Comparison of ENCODE assay signal across 14 cellular contexts in genomic region chr6:130671119-130672104, GRCh38.
DNase-seq lines count a peak whose midpoint lies in the region; ATAC-seq and TF ChIP-seq lines count a peak whose summit lies in the region.
"Had no signal": no experiment of that assay in that cellular context is flagged by ENCODE, and none has a peak within 500 bp of the region (broad histone marks: within the 10 kb centered on the region; RNA-seq: fewer than 3 reads in every experiment).

No MANE protein-coding gene starts in this region.

- in situ Hi-C loops in brain microvascular endothelial cell (cut with HindIII; ENCODE audit: low pct_ligation_motif_present, low sequenced_read_pairs) = no loop called here

- no peaks in the 10 kb centered on the region for H4K20me1 ChIP-seq in smooth muscle cell (ENCODE audit: low read depth)

- H2BK120ac ChIP-seq in mesendoderm (ENCODE audit: low read depth, low read length) = no peak overlapping the region

- H3K9ac ChIP-seq in mesendoderm (ENCODE audit: low read length) (no peak overlapping the region), smooth muscle cell (ENCODE audit: low read depth) (no peak overlapping the region)

- H3K4me2 ChIP-seq in mesendoderm (ENCODE audit: low read length) (no peak overlapping the region), smooth muscle cell (no peak overlapping the region)

- peak overlapping the region; percentile 92 for H3K27ac Mint-ChIP-seq in HFFc6
- H3K27ac Mint-ChIP-seq: activated naive CD8-positive, alpha-beta T cell; dendritic cell treated with granulocyte-macrophage colony-stimulating factor and Interleukin-4, amounts not matched to agents 40 ng/mL and 50 ng/mL, for 4 days had no signal

- H3K56ac ChIP-seq in mesendoderm (ENCODE audit: low read length) = no peak overlapping the region

- H3K27me3 Mint-ChIP-seq in HFFc6 (ENCODE audit: insufficient read depth) = peaks cover 2% of the 10 kb centered on the region; the same call in 1 of the 2 replicates
- H3K27me3 Mint-ChIP-seq: activated naive CD8-positive, alpha-beta T cell; brain; dendritic cell treated with granulocyte-macrophage colony-stimulating factor and Interleukin-4, amounts not matched to agents 40 ng/mL and 50 ng/mL, for 4 days had no signal

- no peak overlapping the region for H4K5ac ChIP-seq in mesendoderm (ENCODE audit: low read length)

- H3K79me1 ChIP-seq in mesendoderm (ENCODE audit: low read length) = no peaks in the 10 kb centered on the region

- peak overlapping the region; percentile 28 for H4K8ac ChIP-seq in mesendoderm (ENCODE audit: low read depth, low read length)

- H3K27ac ChIP-seq in mesendoderm (ENCODE audit: low read depth, low read length) (no peak overlapping the region), smooth muscle cell (ENCODE audit: low read depth) (peak overlapping the region; percentile 26), substantia nigra (ENCODE audit: low read depth, low read length, poor library complexity, severe bottlenecking) (no peak overlapping the region), brain microvascular endothelial cell (no peak overlapping the region)

- H3F3A ChIP-seq in smooth muscle cell (ENCODE audit: low read depth) = no peaks in the 10 kb centered on the region

- H3K4me3 ChIP-seq in fibroblast of villous mesenchyme (ENCODE audit: low read depth, low read length) = no peak overlapping the region
- H3K4me3 ChIP-seq in mesendoderm (ENCODE audit: low read length) = no peak overlapping the region
- no peak overlapping the region for H3K4me3 ChIP-seq in smooth muscle cell
- H3K4me3 ChIP-seq in brain microvascular endothelial cell (ENCODE audit: low read depth, low read length) = no peak overlapping the region

- H2BK5ac ChIP-seq in mesendoderm (ENCODE audit: low read length) = no peak overlapping the region

- no CpG with 5 or more reads among the region's 17 CpGs for WGBS in mesendoderm (ENCODE audit: extremely low coverage, insufficient coverage, low lambda C conversion rate)
- WGBS in smooth muscle cell (ENCODE audit: low lambda C conversion rate) = 53% methylated on average over 17 of the region's 17 CpGs

- H3K9me3 Mint-ChIP-seq in HFFc6 = no peaks in the 10 kb centered on the region

- no peaks in the 10 kb centered on the region for H3K9me3 ChIP-seq in smooth muscle cell (replicated peaks; ENCODE audit: low read depth)

- peaks cover 14% of the 10 kb centered on the region; the same call in 1 of the 2 replicates for H3K36me3 Mint-ChIP-seq in HFFc6 (ENCODE audit: low read depth)
- H3K36me3 Mint-ChIP-seq: activated naive CD8-positive, alpha-beta T cell; brain had no signal

- H2AK5ac ChIP-seq in mesendoderm (ENCODE audit: low read length) = no peak overlapping the region

- H3K4me1 Mint-ChIP-seq in HFFc6 (ENCODE audit: low read depth) = peaks cover 43% of the 10 kb centered on the region

- H3K4me1 ChIP-seq in mesendoderm (ENCODE audit: control insufficient read depth, low read depth, low read length) (no peaks in the 10 kb centered on the region), smooth muscle cell (ENCODE audit: low read depth) (no peaks in the 10 kb centered on the region)

- no peaks in the 10 kb centered on the region for H3K27me3 ChIP-seq in mesendoderm (ENCODE audit: insufficient read depth, low read length, poor library complexity)
- no peaks in the 10 kb centered on the region for H3K27me3 ChIP-seq in smooth muscle cell (ENCODE audit: low read depth)
- no peaks in the 10 kb centered on the region for H3K27me3 ChIP-seq in brain microvascular endothelial cell (replicated peaks)

- H3K4me3 Mint-ChIP-seq in HFFc6 = peak overlapping the region; percentile 56
- H3K4me3 Mint-ChIP-seq: activated naive CD8-positive, alpha-beta T cell; brain; dendritic cell treated with granulocyte-macrophage colony-stimulating factor and Interleukin-4, amounts not matched to agents 40 ng/mL and 50 ng/mL, for 4 days had no signal

- H3K36me3 ChIP-seq in mesendoderm (ENCODE audit: control insufficient read depth, insufficient read depth, low read length) (no peaks in the 10 kb centered on the region), smooth muscle cell (ENCODE audit: low read depth) (no peaks in the 10 kb centered on the region), brain microvascular endothelial cell (replicated peaks) (no peaks in the 10 kb centered on the region)

- no peak overlapping the region for H3K4ac ChIP-seq in mesendoderm (ENCODE audit: low read depth, low read length)

- H3K23ac ChIP-seq in mesendoderm (ENCODE audit: low read length) = no peak overlapping the region

- TF ChIP-seq CTCF in HFFc6 (IDR thresholded peaks at IDR 0.05) (no peak), fibroblast of villous mesenchyme (IDR thresholded peaks at IDR 0.05; ENCODE audit: insufficient read depth, low read depth, low read length) (no peak), smooth muscle cell (IDR thresholded peaks at IDR 0.05; ENCODE audit: borderline replicate concordance, insufficient read depth, poor library complexity, severe bottlenecking) (no peak), brain microvascular endothelial cell (IDR thresholded peaks at IDR 0.05; ENCODE audit: low read depth, low read length, missing control alignments) (no peak)

- H2AFZ ChIP-seq in smooth muscle cell (ENCODE audit: low read depth) = peak overlapping the region; percentile 88

- H2BK15ac ChIP-seq in mesendoderm (replicated peaks; ENCODE audit: low read depth) = no peak overlapping the region

- H3K79me2 ChIP-seq in mesendoderm (ENCODE audit: control insufficient read depth, insufficient read depth, low read length) (no peaks in the 10 kb centered on the region), smooth muscle cell (ENCODE audit: low read depth) (no peaks in the 10 kb centered on the region)

- ATAC-seq in HG03457 (IDR thresholded peaks at IDR 0.05; ENCODE audit: unreplicated experiment) = no peak
- no peak for ATAC-seq in GM21390 (IDR thresholded peaks at IDR 0.05; ENCODE audit: unreplicated experiment)

- no peak overlapping the region for H3K18ac ChIP-seq in mesendoderm (ENCODE audit: low read length)

- DNase-seq in HFFc6 = peak; percentile 42
- DNase-seq in fibroblast of villous mesenchyme (ENCODE audit: low read depth) = peak; percentile 55
- DNase-seq in mesendoderm = no peak
- DNase-seq in smooth muscle cell (lab: John Stamatoyannopoulos, UW; ENCODE audit: unreplicated experiment) = no peak
- no peak for DNase-seq in substantia nigra (lab: John Stamatoyannopoulos, UW)
- DNase-seq in brain microvascular endothelial cell = no peak
- DNase-seq: COR-L47, erythroblast, NCI-H774 had no signal

Comparison
In these comparisons a context has a peak if more than half of its experiments do, and no peak if none do; other contexts are left out.
1. DNase-seq: peak in HFFc6 (single experiment) and fibroblast of villous mesenchyme (single experiment); none in mesendoderm (single experiment), smooth muscle cell (single experiment), substantia nigra (0 of 49) and brain microvascular endothelial cell (single experiment).